10 cellular contexts compared by ENCODE assay signal in genomic region chr19:42249769-42250168, GRCh38. TPM values are rescaled to one million over a fixed set of nuclear protein-coding genes. Genes with fewer than 3 reads are reported as not detected.
DNase-seq lines count a peak whose midpoint lies in the region; ATAC-seq and TF ChIP-seq lines count a peak whose summit lies in the region.
"Had no signal": no experiment of that assay in that cellular context is flagged by ENCODE, and none has a peak within 500 bp of the region (broad histone marks: within the 10 kb centered on the region; RNA-seq: fewer than 3 reads in every experiment).

No MANE protein-coding gene starts in this region.

- H3K27me3 Mint-ChIP-seq in HFFc6 (ENCODE audit: insufficient read depth): peaks cover 8% of the 10 kb centered on the region
- no peaks in the 10 kb centered on the region for H3K27me3 Mint-ChIP-seq in progenitor cell of endocrine pancreas
- no peaks in the 10 kb centered on the region for H3K27me3 Mint-ChIP-seq in endodermal cell (ENCODE audit: insufficient read depth)

- H3K27ac ChIP-seq in dorsolateral prefrontal cortex (peak overlapping the region; percentile 13 to 100 (median 99)), endodermal cell (ENCODE audit: low read depth, low read length) (no peak overlapping the region)

- H3K4me3 Mint-ChIP-seq in HFFc6 (no peak overlapping the region), progenitor cell of endocrine pancreas (ENCODE audit: low read depth) (no peak overlapping the region), endodermal cell (no peak overlapping the region)

- H3K4me3 ChIP-seq in dorsolateral prefrontal cortex (peak overlapping the region in 34 of 59 donors; percentile 5 to 99 (median 91)), endodermal cell (ENCODE audit: low read length) (no peak overlapping the region)

- no peak for TF ChIP-seq CTCF in HFFc6 (IDR thresholded peaks at IDR 0.05)
- no peak for TF ChIP-seq CTCF in dorsolateral prefrontal cortex (IDR thresholded peaks at IDR 0.05 in 54 of 56, conservative IDR thresholded peaks at IDR 0.05 in 2 of 56; ENCODE audit: low read depth in 1 of 56, partially characterized antibody in 56 of 56)
- TF ChIP-seq CTCF in progenitor cell of endocrine pancreas (IDR thresholded peaks at IDR 0.05; ENCODE audit: unreplicated experiment): no peak
- TF ChIP-seq CTCF in endodermal cell (conservative IDR thresholded peaks at IDR 0.05): no peak

- intact Hi-C loops in dorsolateral prefrontal cortex (cut with DNase I): loop anchor here in 1 of 2 donors (5.0 to 10.0 kb wide), 3 partner anchors 48 to 175 kb away; partner anchors contain the start of gene LIPE

- H3K9me3 Mint-ChIP-seq in HFFc6 (no peaks in the 10 kb centered on the region; the same call in 1 of the 2 replicates), progenitor cell of endocrine pancreas (ENCODE audit: low read depth) (no peaks in the 10 kb centered on the region), endodermal cell (no peaks in the 10 kb centered on the region)

- H3K27ac Mint-ChIP-seq in HFFc6 (peak overlapping the region; percentile 73), progenitor cell of endocrine pancreas (peak overlapping the region; percentile 80), endodermal cell (no peak overlapping the region)

- H3K4me1 ChIP-seq in endodermal cell (ENCODE audit: control insufficient read depth, insufficient read depth, low read length): no peaks in the 10 kb centered on the region

- H3K27me3 ChIP-seq in dorsolateral prefrontal cortex (no peaks in the 10 kb centered on the region), endodermal cell (ENCODE audit: control insufficient read depth, insufficient read depth, low read length, poor library complexity, severe bottlenecking) (no peaks in the 10 kb centered on the region)

- H3K36me3 Mint-ChIP-seq in HFFc6 (ENCODE audit: low read depth) (peaks cover 9% of the 10 kb centered on the region), progenitor cell of endocrine pancreas (ENCODE audit: insufficient read depth) (peaks cover 3% of the 10 kb centered on the region), endodermal cell (ENCODE audit: low read depth) (peaks cover 15% of the 10 kb centered on the region)

- H3K9ac ChIP-seq in endodermal cell (ENCODE audit: extremely low read depth, low read length, poor library complexity, severe bottlenecking): no peak overlapping the region

- H3K36me3 ChIP-seq in endodermal cell (ENCODE audit: control insufficient read depth, insufficient read depth, low read length): peaks cover 15% of the 10 kb centered on the region

- 93 to 95% methylated on average over 6 of the region's 6 CpGs for WGBS in endodermal cell (ENCODE audit: insufficient coverage in 1 of 2, insufficient read length in 1 of 2), 2 experiments

- DNase-seq in 8988T (peak; percentile 11), HFFc6 (no peak), dorsolateral prefrontal cortex (no peak), progenitor cell of endocrine pancreas (ENCODE audit: low spot score, unreplicated experiment) (no peak), SW480 (ENCODE audit: low spot score) (no peak), endodermal cell (no peak)
- no peak for DNase-seq in activated CD8-positive, alpha-beta memory T cell treated with anti-CD3 and anti-CD28 coated beads, Interleukin-2, amount 50 U/mL, for 48 hours
- DNase-seq: NCI-H510A treated with DMSO at 0.1 percent for 48 hours had no signal

- ATAC-seq in GM18520 (IDR thresholded peaks at IDR 0.05; ENCODE audit: unreplicated experiment): no peak
- ATAC-seq: sciatic nerve had no signal

- H3K4me1 Mint-ChIP-seq in HFFc6 (ENCODE audit: low read depth) (peaks cover 51% of the 10 kb centered on the region), progenitor cell of endocrine pancreas (ENCODE audit: low read depth) (peaks cover 21% of the 10 kb centered on the region), endodermal cell (peaks cover 18% of the 10 kb centered on the region)

- no peaks in the 10 kb centered on the region for H3K9me3 ChIP-seq in endodermal cell (ENCODE audit: control insufficient read depth, low read length)

RNA-seq across cellular contexts. Expression of gene ERF, which starts 5.2 kb away (rescaled TPM):
- total RNA-seq in HFFc6 (2021; fragmentation: NEBNext Ultra II Directional; extraction: Animal tissue kit (Norgen Biotek cat#: 25700)): 10 to 100 TPM; 74.7 to 87.8 (median 78.8) TPM
- 100 to 1,000 TPM in 3 of 120 experiments, 10 to 100 TPM in 117; 22.2 to 145 (median 47.8) TPM for total RNA-seq in dorsolateral prefrontal cortex
- total RNA-seq in progenitor cell of endocrine pancreas: 106 and 111 TPM in 2 replicates
- total RNA-seq in endodermal cell: 100 to 1,000 TPM; 106 to 138 TPM
- 70.5 TPM for polyA plus RNA-seq in endodermal cell (2013, experiment 1 of 2)
- polyA plus RNA-seq in endodermal cell (2013, experiment 2 of 2): 59.5 TPM

RNA-seq across cellular contexts. Expression of gene GSK3A, which starts 7.4 kb away (rescaled TPM):
- total RNA-seq in HFFc6 (2021; fragmentation: NEBNext Ultra II Directional; extraction: Animal tissue kit (Norgen Biotek cat#: 25700)): 10 to 100 TPM; 36.3 to 45.5 (median 43.1) TPM
- total RNA-seq in dorsolateral prefrontal cortex (100 to 1,000 TPM in 36 of 120 experiments, 10 to 100 TPM in 84; 60.1 to 130 (median 91.3) TPM), progenitor cell of endocrine pancreas (53.0 and 54.7 TPM in 2 replicates), endodermal cell (10 to 100 TPM; 52.6 to 55.1 TPM)
- polyA plus RNA-seq in endodermal cell (2013, experiment 1 of 2): 59.5 TPM
- polyA plus RNA-seq in endodermal cell (2013, experiment 2 of 2): 52.7 TPM

RNA-seq across cellular contexts. Expression of gene CIC, which starts 19.3 kb away (rescaled TPM):
- 10 to 100 TPM; 67.6 to 75.4 (median 73.7) TPM for total RNA-seq in HFFc6 (2021; fragmentation: NEBNext Ultra II Directional; extraction: Animal tissue kit (Norgen Biotek cat#: 25700))
- total RNA-seq in dorsolateral prefrontal cortex (100 to 1,000 TPM in 70 of 120 experiments, 10 to 100 TPM in 50; 76.5 to 169 (median 103) TPM), progenitor cell of endocrine pancreas (86.0 and 87.2 TPM in 2 replicates), endodermal cell (10 to 100 TPM; 48.6 to 57.6 TPM)
- 55.5 TPM for polyA plus RNA-seq in endodermal cell (2013, experiment 1 of 2)
- polyA plus RNA-seq in endodermal cell (2013, experiment 2 of 2): 51.2 TPM

RNA-seq across cellular contexts. Expression of gene ZNF526, which starts 29.7 kb away (rescaled TPM):
- 10 to 100 TPM; 14.0 to 18.2 (median 16.1) TPM for total RNA-seq in HFFc6 (2021; fragmentation: NEBNext Ultra II Directional; extraction: Animal tissue kit (Norgen Biotek cat#: 25700))
- total RNA-seq in dorsolateral prefrontal cortex (10 to 100 TPM in 3 of 120 experiments, 1 to 10 TPM in 117; 5.3 to 12.0 (median 7.5) TPM), progenitor cell of endocrine pancreas (17.6 and 21.1 TPM in 2 replicates), endodermal cell (10 to 100 TPM; 15.7 to 16.0 TPM)
- polyA plus RNA-seq in endodermal cell (2013, experiment 1 of 2): 9.6 TPM
- polyA plus RNA-seq in endodermal cell (2013, experiment 2 of 2): 9.5 TPM

RNA-seq across cellular contexts. Expression of gene DEDD2, which starts 32.3 kb away (rescaled TPM):
- total RNA-seq in HFFc6 (2021; fragmentation: NEBNext Ultra II Directional; extraction: Animal tissue kit (Norgen Biotek cat#: 25700)): 10 to 100 TPM; 19.2 to 24.9 (median 20.2) TPM
- total RNA-seq in dorsolateral prefrontal cortex (10 to 100 TPM; 24.6 to 71.4 (median 34.2) TPM), progenitor cell of endocrine pancreas (35.7 and 38.3 TPM in 2 replicates), endodermal cell (10 to 100 TPM; 25.8 to 28.0 TPM)
- 20.5 TPM for polyA plus RNA-seq in endodermal cell (2013, experiment 1 of 2)
- 15.9 TPM for polyA plus RNA-seq in endodermal cell (2013, experiment 2 of 2)
